8 cellular contexts compared by ENCODE assay signal in genomic region chr7:112789453-112789823, GRCh38. TPM values are rescaled to one million over a fixed set of nuclear protein-coding genes. Genes with fewer than 3 reads are reported as not detected.
A peak's percentile ranks its signal among the peaks of the same experiment; 100 is the strongest.
DNase-seq lines count a peak whose midpoint lies in the region; ATAC-seq and TF ChIP-seq lines count a peak whose summit lies in the region.

No MANE protein-coding gene starts in this region.

- peak overlapping the region; percentile 87 for H3K4me3 ChIP-seq in AG09309 (ENCODE audit: control insufficient read depth, low read depth, low read length)
- peak overlapping the region; percentile 80 to 86 (median 82) for H3K4me3 ChIP-seq in breast epithelium
- peak overlapping the region; percentile 88 for H3K4me3 ChIP-seq in mononuclear cell (ENCODE audit: low read length)

- DNase-seq in AG09309 (ENCODE audit: low read depth) (no peak), breast epithelium (ENCODE audit: low spot score in 2 of 2) (no peak), HEK293T (ENCODE audit: extremely low spot score) (no peak), EL (no peak), NCI-H446 treated with DMSO at 0.1 percent for 48 hours (lab: John Stamatoyannopoulos, UW) (no peak), T1000 (lab: John Stamatoyannopoulos, UW) (no peak)

- peak; percentile 3 for ATAC-seq in HG03066 (IDR thresholded peaks at IDR 0.05; ENCODE audit: low read depth, unreplicated experiment)

- no peaks in the 10 kb centered on the region for H3K9me3 ChIP-seq in breast epithelium
- H3K9me3 ChIP-seq in mononuclear cell (ENCODE audit: low read depth, low read length) = no peaks in the 10 kb centered on the region

- H3K27me3 ChIP-seq in breast epithelium (no peaks in the 10 kb centered on the region), mononuclear cell (ENCODE audit: insufficient read depth, low read length) (no peaks in the 10 kb centered on the region)

- no peak for TF ChIP-seq POLR2A in breast epithelium (IDR thresholded peaks at IDR 0.05)

- TF ChIP-seq CTCF in AG09309 (IDR thresholded peaks at IDR 0.05; ENCODE audit: control insufficient read depth, insufficient read depth, low read depth, low read length, missing control alignments) (no peak), breast epithelium (IDR thresholded peaks at IDR 0.05) (no peak)

- CTCF ChIA-PET in HEK293T (lab: Yijun Ruan, JAX) = interaction anchor here (1.2 kb wide), 1 partner anchor 10 kb away, joined by 4 read pairs; no protein-coding TSS in a partner anchor

- peak overlapping the region; percentile 93 to 96 for H3K27ac ChIP-seq in breast epithelium

- peaks cover 2% of the 10 kb centered on the region for H3K36me3 ChIP-seq in breast epithelium

- POLR2A ChIA-PET in HEK293T (lab: Yijun Ruan, JAX) = interaction anchor here (0.6 to 1.6 kb wide), 6 partner anchors 10 to 271 kb away, joined by 3 to 8 read pairs (median 4); no protein-coding TSS in a partner anchor

- peaks cover 0 to 12% of the 10 kb centered on the region in 2 donors for H3K4me1 ChIP-seq in breast epithelium
- H3K4me1 ChIP-seq in mononuclear cell (ENCODE audit: insufficient read depth, low read length) = peaks cover 14% of the 10 kb centered on the region

- intact Hi-C loops in breast epithelium (cut with DNase I; ENCODE audit: low total_unique reads) = no loop called here

TF ChIP-seq in HEK293T, 16 proteins besides CTCF, POLR2A, EP300 and RAD21:
- TF ChIP-seq ARNT (IDR thresholded peaks at IDR 0.05) (no peak), PKNOX1 (IDR thresholded peaks at IDR 0.05) (no peak), BHLHE40 (IDR thresholded peaks at IDR 0.05; ENCODE audit: borderline replicate concordance) (no peak), ZNF384 (IDR thresholded peaks at IDR 0.05) (no peak), FOXA1 (IDR thresholded peaks at IDR 0.05) (no peak)

RNA-seq across cellular contexts. Expression of gene TMEM168, which starts 0.8 kb away (rescaled TPM):
- total RNA-seq in breast epithelium = 10 to 100 TPM; 23.4 to 36.7 (median 28.2) TPM
- 14.2 TPM for total RNA-seq in mononuclear cell
